27 cellular contexts compared by ENCODE assay signal in genomic region chr1:18662286-18662639, GRCh38. TPM values are rescaled to one million over a fixed set of nuclear protein-coding genes. Genes with fewer than 3 reads are reported as not detected.
DNase-seq lines count a peak whose midpoint lies in the region; ATAC-seq, FAIRE-seq and TF ChIP-seq lines count a peak whose summit lies in the region.
"Had no signal": no experiment of that assay in that cellular context is flagged by ENCODE, and none has a peak within 500 bp of the region (broad histone marks: within the 10 kb centered on the region; RNA-seq: fewer than 3 reads in every experiment).

No MANE protein-coding gene starts in this region.

- no peaks in the 10 kb centered on the region for H3K9me3 Mint-ChIP-seq in neural progenitor cell
- no peaks in the 10 kb centered on the region for H3K9me3 Mint-ChIP-seq in CD8-positive, alpha-beta T cell
- H3K9me3 Mint-ChIP-seq: CD4-positive, alpha-beta T cell; CD8-positive, alpha-beta memory T cell had no signal

- POLR2A ChIA-PET in HEK293 (lab: Yijun Ruan, JAX), result no interaction called here
- POLR2A ChIA-PET in GM12878 (lab: Charles Lee), result no interaction called here
- POLR2A ChIA-PET in CD8-positive, alpha-beta T cell (lab: Charles Lee), result interaction anchor here (2.4 kb wide), 1 partner anchor 10 kb away, joined by 7 read pairs; no protein-coding TSS in a partner anchor

- in situ Hi-C loops in GM12878 (cut with MboI), result no loop called here

- TF ChIP-seq RAD21 in GM12878 (IDR thresholded peaks at IDR 0.05; ENCODE audit: insufficient read depth, low read depth, low read length), result no peak

- H3K4me1 ChIP-seq in HEK293 (ENCODE audit: control insufficient read depth, insufficient read depth, low read length), result no peaks in the 10 kb centered on the region
- H3K4me1 ChIP-seq in GM12878 (ENCODE audit: control insufficient read depth, insufficient read depth, low read length), result no peaks in the 10 kb centered on the region
- peaks cover 25% of the 10 kb centered on the region for H3K4me1 ChIP-seq in neural progenitor cell
- no peaks in the 10 kb centered on the region for H3K4me1 ChIP-seq in osteoblast (ENCODE audit: insufficient read depth, low read length)
- peaks cover 24% of the 10 kb centered on the region for H3K4me1 ChIP-seq in CD8-positive, alpha-beta T cell (ENCODE audit: insufficient read depth, low read length)
- H3K4me1 ChIP-seq: BE2C had no signal

- H3K4me1 Mint-ChIP-seq in neural progenitor cell, result peaks cover 41% of the 10 kb centered on the region
- H3K4me1 Mint-ChIP-seq in CD8-positive, alpha-beta T cell (ENCODE audit: low read depth), result peaks cover 41% of the 10 kb centered on the region
- H3K4me1 Mint-ChIP-seq: CD8-positive, alpha-beta memory T cell had no signal

- 43% methylated on average over 5 of the region's 5 CpGs for WGBS in GM12878 (ENCODE audit: insufficient coverage, insufficient replicate concordance, low lambda C conversion rate, missing lambda C conversion rate)

- no peak for FAIRE-seq in GM12878 (lab: Jason Lieb, UNC)
- FAIRE-seq: A204.1, GM12891, GM19239 had no signal

- H3K4me3 ChIP-seq in HEK293 (ENCODE audit: low read depth, low read length) (no peak overlapping the region), GM12878 (no peak overlapping the region), neural progenitor cell (no peak overlapping the region), osteoblast (ENCODE audit: insufficient read depth, low read length) (no peak overlapping the region), dorsolateral prefrontal cortex (no peak overlapping the region)
- no peak overlapping the region for H3K4me3 ChIP-seq in CD8-positive, alpha-beta T cell (ENCODE audit: low read depth, low read length)
- H3K4me3 ChIP-seq: BLaER1 treated with 17β-estradiol and CSF1 and Interleukin-3, amounts not matched to agents 10 nM and 100 nM had no signal

- SMC1A ChIA-PET in GM12878 (lab: Charles Lee; ENCODE audit: uncharacterized antibody, unreplicated experiment), result interaction anchor here (1.2 kb wide), 1 partner anchor 79 kb away, joined by 3 read pairs; no protein-coding TSS in a partner anchor

- H3K27ac Mint-ChIP-seq in neural progenitor cell, result no peak overlapping the region
- no peak overlapping the region for H3K27ac Mint-ChIP-seq in CD8-positive, alpha-beta T cell
- H3K27ac Mint-ChIP-seq: CD4-positive, alpha-beta T cell; CD8-positive, alpha-beta memory T cell had no signal

- H3K9ac ChIP-seq in GM12878 (ENCODE audit: control insufficient read depth, insufficient read depth, low read length), result no peak overlapping the region
- H3K9ac ChIP-seq in neural progenitor cell, result no peak overlapping the region
- H3K9ac ChIP-seq: BLaER1 treated with 17β-estradiol and CSF1 and Interleukin-3, amounts not matched to agents 10 nM and 100 nM had no signal

- CTCF ChIA-PET in HEK293 (lab: Yijun Ruan, JAX) (interaction anchor here (1.4 kb wide), 1 partner anchor 65 kb away, joined by 4 read pairs; no protein-coding TSS in a partner anchor), GM12878 (lab: Yijun Ruan, JAX) (no interaction called here)
- CTCF ChIA-PET in CD8-positive, alpha-beta T cell (lab: Charles Lee), result interaction anchor here (0.8 to 3.0 kb wide), 3 partner anchors 11 to 65 kb away, joined by 3 to 11 read pairs (median 4); no protein-coding TSS in a partner anchor

- TF ChIP-seq EP300 in GM12878 (IDR thresholded peaks at IDR 0.05; ENCODE audit: borderline replicate concordance in 1 of 2, control insufficient read depth in 1 of 2, low read depth in 2 of 2, low read length in 2 of 2), result no peak

- H3K36me3 ChIP-seq in HEK293 (ENCODE audit: control insufficient read depth in 2 of 2, insufficient read depth in 1 of 2, low read length in 2 of 2) (no peaks in the 10 kb centered on the region), GM12878 (ENCODE audit: control insufficient read depth in 2 of 2, insufficient read depth in 2 of 2, low read length in 1 of 2) (no peaks in the 10 kb centered on the region), neural progenitor cell (no peaks in the 10 kb centered on the region), osteoblast (ENCODE audit: insufficient read depth, low read length) (no peaks in the 10 kb centered on the region)
- no peaks in the 10 kb centered on the region for H3K36me3 ChIP-seq in CD8-positive, alpha-beta T cell (ENCODE audit: insufficient read depth, low read length)
- H3K36me3 ChIP-seq: BE2C; BLaER1 treated with 17β-estradiol and CSF1 and Interleukin-3, amounts not matched to agents 10 nM and 100 nM had no signal

- no peaks in the 10 kb centered on the region for H3K36me3 Mint-ChIP-seq in neural progenitor cell
- H3K36me3 Mint-ChIP-seq in CD8-positive, alpha-beta T cell, result no peaks in the 10 kb centered on the region

- BruUV-seq in GM12878 (replicated peaks; lab: Mats Ljungman, UMichigan), result no TSS peak

- H3K4me2 ChIP-seq in GM12878 (ENCODE audit: control insufficient read depth, insufficient read depth) (no peak overlapping the region), neural progenitor cell (peak overlapping the region; percentile 29), osteoblast (ENCODE audit: insufficient read depth, low read length) (no peak overlapping the region)

- TF ChIP-seq POLR2A in GM12878 (IDR thresholded peaks at IDR 0.05; ENCODE audit: low read depth, low read length), result no peak

- H3K9me3 ChIP-seq in HEK293 (ENCODE audit: control insufficient read depth, insufficient read depth, low read depth, low read length), result no peaks in the 10 kb centered on the region
- H3K9me3 ChIP-seq in GM12878 (replicated peaks; ENCODE audit: control insufficient read depth, insufficient read depth, low read length), result no peaks in the 10 kb centered on the region
- H3K9me3 ChIP-seq in neural progenitor cell (ENCODE audit: low read depth), result no peaks in the 10 kb centered on the region
- no peaks in the 10 kb centered on the region for H3K9me3 ChIP-seq in osteoblast (ENCODE audit: low read depth, low read length)
- H3K9me3 ChIP-seq in CD8-positive, alpha-beta T cell (ENCODE audit: low read length), result no peaks in the 10 kb centered on the region
- H3K9me3 ChIP-seq: BE2C; BLaER1 treated with 17β-estradiol and CSF1 and Interleukin-3, amounts not matched to agents 10 nM and 100 nM had no signal

- RAD21 ChIA-PET in GM12878 (lab: Charles Lee; ENCODE audit: unreplicated experiment), result no interaction called here

- ATAC-seq in GM12878 (no peak), GM19452 (IDR thresholded peaks at IDR 0.05; ENCODE audit: unreplicated experiment) (no peak)
- no peak for ATAC-seq in CD8-positive, alpha-beta T cell

- H4K20me1 ChIP-seq in GM12878 (ENCODE audit: control insufficient read depth, insufficient read depth), result no peaks in the 10 kb centered on the region
- H4K20me1 ChIP-seq in neural progenitor cell (ENCODE audit: low read depth), result peaks cover 47% of the 10 kb centered on the region
- H4K20me1 ChIP-seq in osteoblast (ENCODE audit: insufficient read depth, low read length), result no peaks in the 10 kb centered on the region

- peak overlapping the region; percentile 15 for H3K4me3 Mint-ChIP-seq in neural progenitor cell
- H3K4me3 Mint-ChIP-seq in CD8-positive, alpha-beta T cell, result no peak overlapping the region
- H3K4me3 Mint-ChIP-seq: CD4-positive, alpha-beta T cell; CD8-positive, alpha-beta memory T cell had no signal

- peaks cover 15% of the 10 kb centered on the region for H3K27me3 Mint-ChIP-seq in neural progenitor cell (ENCODE audit: insufficient read depth, low read depth)
- H3K27me3 Mint-ChIP-seq in CD8-positive, alpha-beta T cell (ENCODE audit: low read depth), result peaks cover 6% of the 10 kb centered on the region
- H3K27me3 Mint-ChIP-seq: CD4-positive, alpha-beta T cell had no signal

- no peak overlapping the region for H2AFZ ChIP-seq in GM12878 (ENCODE audit: control insufficient read depth, low read depth, low read length)
- no peak overlapping the region for H2AFZ ChIP-seq in neural progenitor cell (replicated peaks)
- H2AFZ ChIP-seq in osteoblast (ENCODE audit: low read length), result no peak overlapping the region

- H3K27ac ChIP-seq in HEK293 (ENCODE audit: extremely low read depth, low read depth, low read length), result no peak overlapping the region
- no peak overlapping the region for H3K27ac ChIP-seq in GM12878 (ENCODE audit: control insufficient read depth, insufficient read depth)
- no peak overlapping the region for H3K27ac ChIP-seq in neural progenitor cell
- no peak overlapping the region for H3K27ac ChIP-seq in osteoblast (ENCODE audit: low read depth, low read length)
- H3K27ac ChIP-seq in CD8-positive, alpha-beta T cell (ENCODE audit: low read depth, low read length), result no peak overlapping the region
- H3K27ac ChIP-seq in dorsolateral prefrontal cortex, result no peak overlapping the region
- H3K27ac ChIP-seq: BLaER1 treated with 17β-estradiol and CSF1 and Interleukin-3, amounts not matched to agents 10 nM and 100 nM; C4-2B had no signal

- no peak for DNase-seq in GM12878 (ENCODE audit: low read depth, low spot score)
- no peak for DNase-seq in neural progenitor cell (ENCODE audit: low spot score)
- DNase-seq in osteoblast (ENCODE audit: insufficient read length, low spot score, missing footprints), result peak; percentile 50
- DNase-seq in CD8-positive, alpha-beta T cell, result no peak
- DNase-seq in stimulated activated CD4-positive, alpha-beta T cell treated with anti-CD3 and anti-CD28 coated beads, Interleukin-4, amount 100 ng/mL, for 1 hour, result no peak
- no peak for DNase-seq in dorsolateral prefrontal cortex
- DNase-seq: 8988T; ACHN; BE2C; CD4-positive, alpha-beta T cell; CD8-positive, alpha-beta memory T cell; COR-L47; DMS 273 treated with DMSO at 0.1 percent for 48 hours; DMS153; DMS53; DMS79; EL; GDM1 had no signal

- peaks cover 6 to 7% of the 10 kb centered on the region in 2 experiments; a peak in 3 of 4 replicates for H3K27me3 ChIP-seq in GM12878 (replicated peaks in 1 of 2; ENCODE audit: control insufficient read depth in 2 of 2, insufficient read depth in 2 of 2, low read length in 1 of 2)
- H3K27me3 ChIP-seq in neural progenitor cell, result peaks cover 100% of the 10 kb centered on the region
- peaks cover 4% of the 10 kb centered on the region for H3K27me3 ChIP-seq in osteoblast (ENCODE audit: insufficient read depth, low read length)
- H3K27me3 ChIP-seq in CD8-positive, alpha-beta T cell (ENCODE audit: insufficient read depth, low read length), result no peaks in the 10 kb centered on the region
- peaks cover 0 to 67% (median 4%) of the 10 kb centered on the region in 45 donors for H3K27me3 ChIP-seq in dorsolateral prefrontal cortex
- H3K27me3 ChIP-seq: BE2C had no signal

- no peaks in the 10 kb centered on the region for H3K79me2 ChIP-seq in GM12878 (ENCODE audit: control insufficient read depth, insufficient read depth, low read length)
- no peaks in the 10 kb centered on the region for H3K79me2 ChIP-seq in neural progenitor cell (ENCODE audit: low read depth)
- H3K79me2 ChIP-seq in osteoblast (ENCODE audit: insufficient read depth, low read length), result no peaks in the 10 kb centered on the region

- H3F3A ChIP-seq in neural progenitor cell (ENCODE audit: low read depth), result peaks cover 25% of the 10 kb centered on the region

- intact Hi-C loops in GM12878 (cut with micrococcal nuclease; ENCODE audit: unreplicated experiment), result no loop called here
- intact Hi-C loops in CD8-positive, alpha-beta T cell (cut with DNase I, micrococcal nuclease), result no loop called here
- intact Hi-C loops in dorsolateral prefrontal cortex (cut with DNase I), result no loop called here

- TF ChIP-seq CTCF in HEK293 (tag by site-specific recombination; IDR thresholded peaks at IDR 0.05), result no peak
- TF ChIP-seq CTCF in GM12878 (IDR thresholded peaks at IDR 0.05 in 2 of 3, conservative IDR thresholded peaks at IDR 0.05 in 1 of 3; ENCODE audit: control insufficient read depth in 2 of 3, extremely low read depth in 1 of 3, insufficient read depth in 1 of 3, low read depth in 3 of 3, low read length in 3 of 3), result no peak
- TF ChIP-seq CTCF in neural progenitor cell (IDR thresholded peaks at IDR 0.05), result no peak
- TF ChIP-seq CTCF in osteoblast (IDR thresholded peaks at IDR 0.05; ENCODE audit: extremely low read depth, low read depth, low read length), result no peak
- TF ChIP-seq CTCF in CD8-positive, alpha-beta T cell (IDR thresholded peaks at IDR 0.05), result no peak
- no peak for TF ChIP-seq CTCF in dorsolateral prefrontal cortex (IDR thresholded peaks at IDR 0.05 in 54 of 56, conservative IDR thresholded peaks at IDR 0.05 in 2 of 56; ENCODE audit: low read depth in 1 of 56, partially characterized antibody in 56 of 56)

RNA-seq across cellular contexts. Expression of gene PAX7, which starts 31.6 kb away (rescaled TPM):
- total RNA-seq in GM12878 (2013; cell fraction: nucleolus; rRNA removed), result not detected in 2 replicates
- total RNA-seq in GM12878 (2014; rRNA removed) (not detected in 2 replicates), GM12878 (2014; rRNA removed; fragmentation: Illumina TruSeq; extraction: Trizol) (not detected in 2 replicates), GM12878 (2021) (not detected in 2 replicates), neural progenitor cell (ENCODE audit: low replicate concordance) (0.06 and 0.46 TPM in 2 replicates), osteoblast (not detected in 2 replicates), dorsolateral prefrontal cortex (1 to 10 TPM in 119 of 120 experiments, under 1 TPM in 1; 0.39 to 4.2 (median 2.4) TPM)
- not detected for polyA plus RNA-seq in GM12878 (2011; ENCODE audit: low read depth)
- polyA plus RNA-seq in GM12878 (2011; rRNA removed) (not detected in 2 replicates), GM12878 (2014; fragmentation: Illumina TruSeq; extraction: Trizol) (not detected in 2 replicates), GM12878 (2014; fragmentation: Nextera tagmentation; extraction: Ambion mirVana) (not detected), GM12878 (2014; rRNA removed) (not detected in 2 replicates), GM12878 (2016; fragmentation: Nextera tagmentation; extraction: Ambion mirVana) (not detected)
- polyA plus RNA-seq in GM12878 (2011; cell fraction: cytosol; rRNA removed), result not detected in 2 replicates
- polyA plus RNA-seq in GM12878 (2011; cell fraction: nucleus; rRNA removed), result not detected in 2 replicates
- not detected in 2 replicates for polyA plus RNA-seq in GM12878 (2012)
- polyA minus RNA-seq in GM12878 (2011; rRNA and poly(A)+ RNA removed), result not detected in 2 replicates
- not detected in 2 replicates for polyA minus RNA-seq in GM12878 (2011; cell fraction: cytosol; rRNA and poly(A)+ RNA removed)
- polyA minus RNA-seq in GM12878 (2011; cell fraction: nucleus; rRNA and poly(A)+ RNA removed), result not detected in 2 replicates
- total RNA-seq in CD8-positive, alpha-beta T cell, result not detected
- total RNA-seq: CD4-positive, alpha-beta T cell; CD8-positive, alpha-beta memory T cell; G401 had no signal
- polyA plus RNA-seq: AG04450; CD8-positive, alpha-beta memory T cell had no signal

Comparison
In these comparisons a context has a peak if more than half of its experiments do, and no peak if none do; other contexts are left out.
1. Of the 9 proteins assayed by ChIP-seq in both HEK293 and GM12878: peak only in HEK293: none; only in GM12878: none; in both: ZNF24; in neither: 8.